ENCODE assay signal across 28 cellular contexts in the genomic region with DNA sequence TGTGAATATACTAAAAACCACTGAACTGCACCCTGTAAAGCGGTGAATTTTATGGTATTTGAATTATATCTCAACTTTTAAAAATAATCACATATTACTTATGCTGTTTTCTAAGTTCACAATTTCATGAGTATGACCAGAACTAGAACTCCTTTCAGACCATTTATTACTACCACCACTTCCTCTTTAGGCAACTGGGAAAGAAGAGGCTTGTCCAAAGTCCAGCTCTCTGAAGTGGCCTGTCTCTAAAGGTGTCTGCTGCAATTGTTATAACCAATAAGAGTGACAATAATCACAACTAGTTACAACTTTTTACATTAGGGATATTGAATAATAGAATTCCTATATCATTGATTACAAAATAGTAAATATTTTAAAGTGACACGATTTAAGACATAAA.
"Had no signal": no experiment of that assay in that cellular context is flagged by ENCODE, and none has a peak within 500 bp of the region (broad histone marks: within the 10 kb centered on the region; RNA-seq: fewer than 3 reads in every experiment).

No MANE protein-coding gene starts in this region.

- H3K4me1 ChIP-seq: adrenal gland, body of pancreas had no signal

- DNase-seq: activated B cell treated with CpG ODN at 0.5 μM for 24 hours; activated CD4-positive, alpha-beta memory T cell treated with anti-CD3 and anti-CD28 coated beads for 36 hours; activated CD4-positive, alpha-beta T cell treated with anti-CD3 and anti-CD28 coated beads for 4 hours; activated CD4-positive, alpha-beta T cell treated with anti-CD3 and anti-CD28 coated beads, Interleukin-2, amount 50 U/mL, for 1 hour; activated CD4-positive, CD25-positive, alpha-beta regulatory T cell treated with anti-CD3 and anti-CD28 coated beads, Interleukin-2, amount 50 U/mL, for 72 hours; activated CD8-positive, alpha-beta memory T cell treated with anti-CD3 and anti-CD28 coated beads, Interleukin-2, amount 50 U/mL, for 4 hours; activated gamma-delta T cell treated with Interleukin-2 at 50 U/mL for 16 hours; activated naive CD4-positive, alpha-beta T cell treated with anti-CD3 and anti-CD28 coated beads for 36 hours; activated T-cell treated with anti-CD3 and anti-CD28 coated beads for 4 hours; activated T-cell treated with anti-CD3 and anti-CD28 coated beads, Interleukin-2, amount 50 U/mL, for 4 hours; adrenal gland; body of pancreas; central memory CD4-positive, alpha-beta T cell; NCI-H1048; NCI-H1105 treated with DMSO at 0.1 percent for 48 hours; NCI-H1436; NCI-H1694; NCI-H1930; NCI-H2081 treated with DMSO at 0.1 percent for 48 hours; NCI-H226; NCI-H446 treated with DMSO at 0.1 percent for 48 hours; NCI-H524; NCI-H69; NCI-H82; Right ventricle myocardium superior had no signal

- H3K4me3 ChIP-seq: adrenal gland, body of pancreas, K562 had no signal

- ATAC-seq: activated naive CD4-positive, alpha-beta T cell treated with anti-CD3 and anti-CD28 coated beads, Interleukin-2, amount 50 U/mL, for 72 hours; activated T-cell treated with anti-CD3 and anti-CD28 coated beads, Interleukin-2, amount 50 U/mL, for 4 hours; body of pancreas; K562 had no signal

- H3K36me3 ChIP-seq: adrenal gland had no signal

- H3K27ac ChIP-seq: adrenal gland, body of pancreas, VCaP had no signal

- H3K9me3 ChIP-seq: adrenal gland, body of pancreas had no signal

- H3K27me3 ChIP-seq: adrenal gland, body of pancreas had no signal
